Comparison of ENCODE assay signal across 1 cellular context in genomic region chr7:128409435-128410091, GRCh38.
A peak's percentile ranks its signal among the peaks of the same experiment; 100 is the strongest.
TF ChIP-seq lines count a peak whose summit lies in the region.

Gene IMPDH1, minus strand, starts transcription at chr7:128409982. Its CDS starts 81 bp downstream, at chr7:128409901.

TF ChIP-seq in HepG2, 621 proteins besides CTCF, POLR2A, EP300 and RAD21 (continued from another document and continues in another):
- TF ChIP-seq, protein P1, sequence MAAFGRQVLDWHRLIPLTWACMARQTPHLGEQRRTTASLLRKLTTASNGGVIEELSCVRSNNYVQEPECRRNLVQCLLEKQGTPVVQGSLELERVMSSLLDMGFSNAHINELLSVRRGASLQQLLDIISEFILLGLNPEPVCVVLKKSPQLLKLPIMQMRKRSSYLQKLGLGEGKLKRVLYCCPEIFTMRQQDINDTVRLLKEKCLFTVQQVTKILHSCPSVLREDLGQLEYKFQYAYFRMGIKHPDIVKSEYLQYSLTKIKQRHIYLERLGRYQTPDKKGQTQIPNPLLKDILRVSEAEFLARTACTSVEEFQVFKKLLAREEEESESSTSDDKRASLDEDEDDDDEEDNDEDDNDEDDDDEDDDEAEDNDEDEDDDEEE (CRISPR knock-in tag; IDR thresholded peaks at IDR 0.05): no peak
- TF ChIP-seq ZBTB20 (CRISPR knock-in tag; IDR thresholded peaks at IDR 0.05; ENCODE audit: borderline replicate concordance, low read depth): no peak
- TF ChIP-seq IKZF5 (CRISPR knock-in tag; IDR thresholded peaks at IDR 0.05): 0 out of 2 replicates have a peak, but pooled peaks have one; percentile 10
- no peak for TF ChIP-seq JUN (CRISPR knock-in tag; IDR thresholded peaks at IDR 0.05)
- peak; percentile 91 for TF ChIP-seq ZNF777 (CRISPR knock-in tag; IDR thresholded peaks at IDR 0.05)
- TF ChIP-seq ZNF619 (CRISPR knock-in tag; IDR thresholded peaks at IDR 0.05): no peak
- TF ChIP-seq E2F5 (CRISPR knock-in tag; conservative IDR thresholded peaks at IDR 0.05): no peak
- TF ChIP-seq ZNF350 (CRISPR knock-in tag; IDR thresholded peaks at IDR 0.05; ENCODE audit: borderline replicate concordance, low read depth): no peak
- peak; percentile 32; the same call in 1 of the 2 replicates for TF ChIP-seq ZNF275 (CRISPR knock-in tag; IDR thresholded peaks at IDR 0.05; ENCODE audit: borderline replicate concordance)
- TF ChIP-seq HNF4A (CRISPR knock-in tag; IDR thresholded peaks at IDR 0.05): no peak
- no peak for TF ChIP-seq NR2C2 (CRISPR knock-in tag; IDR thresholded peaks at IDR 0.05; ENCODE audit: borderline replicate concordance)
- TF ChIP-seq, protein P2, sequence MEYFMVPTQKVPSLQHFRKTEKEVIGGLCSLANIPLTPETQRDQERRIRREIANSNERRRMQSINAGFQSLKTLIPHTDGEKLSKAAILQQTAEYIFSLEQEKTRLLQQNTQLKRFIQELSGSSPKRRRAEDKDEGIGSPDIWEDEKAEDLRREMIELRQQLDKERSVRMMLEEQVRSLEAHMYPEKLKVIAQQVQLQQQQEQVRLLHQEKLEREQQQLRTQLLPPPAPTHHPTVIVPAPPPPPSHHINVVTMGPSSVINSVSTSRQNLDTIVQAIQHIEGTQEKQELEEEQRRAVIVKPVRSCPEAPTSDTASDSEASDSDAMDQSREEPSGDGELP (IDR thresholded peaks at IDR 0.05; ENCODE audit: borderline replicate concordance, low read depth): no peak
- TF ChIP-seq, protein P3, sequence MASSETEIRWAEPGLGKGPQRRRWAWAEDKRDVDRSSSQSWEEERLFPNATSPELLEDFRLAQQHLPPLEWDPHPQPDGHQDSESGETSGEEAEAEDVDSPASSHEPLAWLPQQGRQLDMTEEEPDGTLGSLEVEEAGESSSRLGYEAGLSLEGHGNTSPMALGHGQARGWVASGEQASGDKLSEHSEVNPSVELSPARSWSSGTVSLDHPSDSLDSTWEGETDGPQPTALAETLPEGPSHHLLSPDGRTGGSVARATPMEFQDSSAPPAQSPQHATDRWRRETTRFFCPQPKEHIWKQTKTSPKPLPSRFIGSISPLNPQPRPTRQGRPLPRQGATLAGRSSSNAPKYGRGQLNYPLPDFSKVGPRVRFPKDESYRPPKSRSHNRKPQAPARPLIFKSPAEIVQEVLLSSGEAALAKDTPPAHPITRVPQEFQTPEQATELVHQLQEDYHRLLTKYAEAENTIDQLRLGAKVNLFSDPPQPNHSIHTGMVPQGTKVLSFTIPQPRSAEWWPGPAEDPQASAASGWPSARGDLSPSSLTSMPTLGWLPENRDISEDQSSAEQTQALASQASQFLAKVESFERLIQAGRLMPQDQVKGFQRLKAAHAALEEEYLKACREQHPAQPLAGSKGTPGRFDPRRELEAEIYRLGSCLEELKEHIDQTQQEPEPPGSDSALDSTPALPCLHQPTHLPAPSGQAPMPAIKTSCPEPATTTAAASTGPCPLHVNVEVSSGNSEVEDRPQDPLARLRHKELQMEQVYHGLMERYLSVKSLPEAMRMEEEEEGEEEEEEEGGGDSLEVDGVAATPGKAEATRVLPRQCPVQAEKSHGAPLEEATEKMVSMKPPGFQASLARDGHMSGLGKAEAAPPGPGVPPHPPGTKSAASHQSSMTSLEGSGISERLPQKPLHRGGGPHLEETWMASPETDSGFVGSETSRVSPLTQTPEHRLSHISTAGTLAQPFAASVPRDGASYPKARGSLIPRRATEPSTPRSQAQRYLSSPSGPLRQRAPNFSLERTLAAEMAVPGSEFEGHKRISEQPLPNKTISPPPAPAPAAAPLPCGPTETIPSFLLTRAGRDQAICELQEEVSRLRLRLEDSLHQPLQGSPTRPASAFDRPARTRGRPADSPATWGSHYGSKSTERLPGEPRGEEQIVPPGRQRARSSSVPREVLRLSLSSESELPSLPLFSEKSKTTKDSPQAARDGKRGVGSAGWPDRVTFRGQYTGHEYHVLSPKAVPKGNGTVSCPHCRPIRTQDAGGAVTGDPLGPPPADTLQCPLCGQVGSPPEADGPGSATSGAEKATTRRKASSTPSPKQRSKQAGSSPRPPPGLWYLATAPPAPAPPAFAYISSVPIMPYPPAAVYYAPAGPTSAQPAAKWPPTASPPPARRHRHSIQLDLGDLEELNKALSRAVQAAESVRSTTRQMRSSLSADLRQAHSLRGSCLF (CRISPR knock-in tag; IDR thresholded peaks at IDR 0.05; ENCODE audit: borderline replicate concordance): no peak
- no peak for TF ChIP-seq NR2F6 (IDR thresholded peaks at IDR 0.05)
- no peak for TF ChIP-seq NR2F6 (CRISPR knock-in tag; IDR thresholded peaks at IDR 0.05)
- TF ChIP-seq MXI1 (IDR thresholded peaks at IDR 0.05; ENCODE audit: borderline replicate concordance, low read depth, low read length): peak; percentile 29; the same call in 1 of the 3 replicates
- TF ChIP-seq ZNF773 (CRISPR knock-in tag; IDR thresholded peaks at IDR 0.05; ENCODE audit: borderline replicate concordance): 0 out of 2 replicates have a peak, but pooled peaks have one; percentile 38
- TF ChIP-seq MLX (CRISPR knock-in tag; IDR thresholded peaks at IDR 0.05): no peak
- TF ChIP-seq ZNF501 (CRISPR knock-in tag; IDR thresholded peaks at IDR 0.05): no peak
- no peak for TF ChIP-seq ZNF713 (CRISPR knock-in tag; IDR thresholded peaks at IDR 0.05)
- 0 out of 2 replicates have a peak, but pooled peaks have one; percentile 65 for TF ChIP-seq ZNF33B (CRISPR knock-in tag; IDR thresholded peaks at IDR 0.05)
- no peak for TF ChIP-seq ZNF512 (CRISPR knock-in tag; IDR thresholded peaks at IDR 0.05)
- TF ChIP-seq SP4 (CRISPR knock-in tag; IDR thresholded peaks at IDR 0.05): peak; percentile 69; the same call in 1 of the 2 replicates
- TF ChIP-seq TOPORS (CRISPR knock-in tag; IDR thresholded peaks at IDR 0.05): no peak
- TF ChIP-seq NFRKB (IDR thresholded peaks at IDR 0.05): no peak
- TF ChIP-seq ZNF639 (CRISPR knock-in tag; conservative IDR thresholded peaks at IDR 0.05): no peak; the same call in 1 of the 2 replicates
- TF ChIP-seq ZBTB42 (CRISPR knock-in tag; IDR thresholded peaks at IDR 0.05): no peak
- TF ChIP-seq CSRNP2 (CRISPR knock-in tag; conservative IDR thresholded peaks at IDR 0.05; ENCODE audit: low read depth): no peak
- no peak for TF ChIP-seq ZNF703 (CRISPR knock-in tag; IDR thresholded peaks at IDR 0.05; ENCODE audit: borderline replicate concordance)
- TF ChIP-seq, protein P4, sequence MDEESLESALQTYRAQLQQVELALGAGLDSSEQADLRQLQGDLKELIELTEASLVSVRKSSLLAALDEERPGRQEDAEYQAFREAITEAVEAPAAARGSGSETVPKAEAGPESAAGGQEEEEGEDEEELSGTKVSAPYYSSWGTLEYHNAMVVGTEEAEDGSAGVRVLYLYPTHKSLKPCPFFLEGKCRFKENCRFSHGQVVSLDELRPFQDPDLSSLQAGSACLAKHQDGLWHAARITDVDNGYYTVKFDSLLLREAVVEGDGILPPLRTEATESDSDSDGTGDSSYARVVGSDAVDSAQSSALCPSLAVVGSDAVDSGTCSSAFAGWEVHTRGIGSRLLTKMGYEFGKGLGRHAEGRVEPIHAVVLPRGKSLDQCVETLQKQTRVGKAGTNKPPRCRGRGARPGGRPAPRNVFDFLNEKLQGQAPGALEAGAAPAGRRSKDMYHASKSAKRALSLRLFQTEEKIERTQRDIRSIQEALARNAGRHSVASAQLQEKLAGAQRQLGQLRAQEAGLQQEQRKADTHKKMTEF (CRISPR knock-in tag; IDR thresholded peaks at IDR 0.05): no peak
- TF ChIP-seq ARHGAP35 (CRISPR knock-in tag; IDR thresholded peaks at IDR 0.05; ENCODE audit: borderline replicate concordance): no peak
- TF ChIP-seq, protein P5, sequence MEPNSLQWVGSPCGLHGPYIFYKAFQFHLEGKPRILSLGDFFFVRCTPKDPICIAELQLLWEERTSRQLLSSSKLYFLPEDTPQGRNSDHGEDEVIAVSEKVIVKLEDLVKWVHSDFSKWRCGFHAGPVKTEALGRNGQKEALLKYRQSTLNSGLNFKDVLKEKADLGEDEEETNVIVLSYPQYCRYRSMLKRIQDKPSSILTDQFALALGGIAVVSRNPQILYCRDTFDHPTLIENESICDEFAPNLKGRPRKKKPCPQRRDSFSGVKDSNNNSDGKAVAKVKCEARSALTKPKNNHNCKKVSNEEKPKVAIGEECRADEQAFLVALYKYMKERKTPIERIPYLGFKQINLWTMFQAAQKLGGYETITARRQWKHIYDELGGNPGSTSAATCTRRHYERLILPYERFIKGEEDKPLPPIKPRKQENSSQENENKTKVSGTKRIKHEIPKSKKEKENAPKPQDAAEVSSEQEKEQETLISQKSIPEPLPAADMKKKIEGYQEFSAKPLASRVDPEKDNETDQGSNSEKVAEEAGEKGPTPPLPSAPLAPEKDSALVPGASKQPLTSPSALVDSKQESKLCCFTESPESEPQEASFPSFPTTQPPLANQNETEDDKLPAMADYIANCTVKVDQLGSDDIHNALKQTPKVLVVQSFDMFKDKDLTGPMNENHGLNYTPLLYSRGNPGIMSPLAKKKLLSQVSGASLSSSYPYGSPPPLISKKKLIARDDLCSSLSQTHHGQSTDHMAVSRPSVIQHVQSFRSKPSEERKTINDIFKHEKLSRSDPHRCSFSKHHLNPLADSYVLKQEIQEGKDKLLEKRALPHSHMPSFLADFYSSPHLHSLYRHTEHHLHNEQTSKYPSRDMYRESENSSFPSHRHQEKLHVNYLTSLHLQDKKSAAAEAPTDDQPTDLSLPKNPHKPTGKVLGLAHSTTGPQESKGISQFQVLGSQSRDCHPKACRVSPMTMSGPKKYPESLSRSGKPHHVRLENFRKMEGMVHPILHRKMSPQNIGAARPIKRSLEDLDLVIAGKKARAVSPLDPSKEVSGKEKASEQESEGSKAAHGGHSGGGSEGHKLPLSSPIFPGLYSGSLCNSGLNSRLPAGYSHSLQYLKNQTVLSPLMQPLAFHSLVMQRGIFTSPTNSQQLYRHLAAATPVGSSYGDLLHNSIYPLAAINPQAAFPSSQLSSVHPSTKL (CRISPR knock-in tag; IDR thresholded peaks at IDR 0.05): no peak
